In the genomic region with DNA sequence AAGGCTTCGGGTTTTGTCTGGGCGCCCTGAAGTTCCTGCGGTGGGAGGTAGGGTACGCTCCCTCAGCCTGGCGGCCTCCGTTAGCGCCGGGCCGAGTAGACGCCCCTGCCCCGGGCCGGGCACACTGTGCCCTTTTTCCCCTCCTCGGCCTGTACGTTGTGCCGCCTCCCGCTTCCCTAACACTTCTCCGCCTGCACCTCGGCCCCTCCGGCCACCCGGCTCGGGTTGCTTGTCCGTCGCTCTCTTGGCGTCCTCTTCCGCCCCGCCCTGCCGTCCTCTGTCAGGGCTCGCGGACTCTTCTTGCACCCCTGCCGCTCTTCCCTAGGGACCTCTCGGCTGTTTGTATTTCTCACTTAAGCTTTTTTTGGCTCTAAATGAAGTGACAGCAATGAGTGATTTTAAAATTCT, we compare ENCODE assay signal across 8 cellular contexts. TPM values are rescaled to one million over a fixed set of nuclear protein-coding genes. Genes with fewer than 3 reads are reported as not detected.
DNase-seq lines count a peak whose midpoint lies in the region; ATAC-seq and TF ChIP-seq lines count a peak whose summit lies in the region.

No MANE protein-coding gene starts in this region.

- DNase-seq in CD14-positive monocyte (ENCODE audit: low spot score), result peak; percentile 46
- peak; percentile 23 for DNase-seq in NCI-H2081 treated with DMSO at 0.1 percent for 48 hours (lab: John Stamatoyannopoulos, UW)
- no peak for DNase-seq in activated CD8-positive, alpha-beta T cell treated with anti-CD3 and anti-CD28 coated beads for 36 hours
- DNase-seq in heart right ventricle, result peak; percentile 32 to 51
- DNase-seq in retinal pigment epithelial cell (ENCODE audit: low read depth), result no peak
- no peak for DNase-seq in stimulated activated CD4-positive, alpha-beta T cell treated with anti-CD3 and anti-CD28 coated beads, Interleukin-4, amount 100 ng/mL, for 1 hour

- peak; percentile 33 for ATAC-seq in GM18505 (IDR thresholded peaks at IDR 0.05; ENCODE audit: unreplicated experiment)
- ATAC-seq in HG02870 (IDR thresholded peaks at IDR 0.05; ENCODE audit: unreplicated experiment), result peak; percentile 34
- ATAC-seq in activated CD8-positive, alpha-beta T cell treated with anti-CD3 and anti-CD28 coated beads for 36 hours, result peak; percentile 63
- peak; percentile 2 to 75 (median 48) for ATAC-seq in heart right ventricle

- TF ChIP-seq CTCF in CD14-positive monocyte (IDR thresholded peaks at IDR 0.05) (no peak), heart right ventricle (IDR thresholded peaks at IDR 0.05) (peak in 2 of 9 donors; percentile 4 to 11), retinal pigment epithelial cell (conservative IDR thresholded peaks at IDR 0.05; ENCODE audit: low read depth, low read length) (peak; percentile 22)
- TF ChIP-seq CTCF in activated CD8-positive, alpha-beta T cell treated with anti-CD3 and anti-CD28 coated beads for 36 hours (IDR thresholded peaks at IDR 0.05), result peak; percentile 23

- no peaks in the 10 kb centered on the region for H3K9me3 ChIP-seq in heart right ventricle

- H3K27ac Mint-ChIP-seq in CD14-positive monocyte, result peak overlapping the region; percentile 95 to 100 (median 99)
- peak overlapping the region; percentile 99 for H3K27ac Mint-ChIP-seq in activated CD8-positive, alpha-beta T cell treated with anti-CD3 and anti-CD28 coated beads for 36 hours

- peaks cover 0 to 2% (median 0%) of the 10 kb centered on the region in 3 donors for H3K27me3 Mint-ChIP-seq in CD14-positive monocyte (ENCODE audit: low read depth in 3 of 3)
- H3K27me3 Mint-ChIP-seq in activated CD8-positive, alpha-beta T cell treated with anti-CD3 and anti-CD28 coated beads for 36 hours, result peaks cover 5% of the 10 kb centered on the region

- peak overlapping the region; percentile 96 to 99 for H3K4me3 Mint-ChIP-seq in CD14-positive monocyte
- peak overlapping the region; percentile 83 for H3K4me3 Mint-ChIP-seq in activated CD8-positive, alpha-beta T cell treated with anti-CD3 and anti-CD28 coated beads for 36 hours

- intact Hi-C loops in CD14-positive monocyte (cut with micrococcal nuclease) (loop anchor here in 1 of 2 donors (10.0 kb wide), 1 partner anchor 100 kb away; the partner anchor contains the start of gene RAD51), heart right ventricle (cut with DNase I) (loop anchor here in 6 of 10 donors (5.0 to 10.0 kb wide), 3 partner anchors 80 to 300 kb away; partner anchors contain the start of gene VPS18 (in 5 of the 6))
- intact Hi-C loops in activated CD8-positive, alpha-beta T cell treated with anti-CD3 and anti-CD28 coated beads for 36 hours (cut with micrococcal nuclease), result no loop called here

- TF ChIP-seq POLR2A in GM18505 (IDR thresholded peaks at IDR 0.05; ENCODE audit: borderline replicate concordance, extremely low read depth, insufficient read depth, insufficient read length), result no peak

- POLR2A ChIA-PET in activated CD8-positive, alpha-beta T cell treated with anti-CD3 and anti-CD28 coated beads for 36 hours (lab: Charles Lee), result interaction anchor here (0.6 to 1.6 kb wide), 4 partner anchors 25 to 30 kb away, joined by 3 to 5 read pairs (median 4); partner anchors contain the start of genes CCDC32 and RPUSD2

- CTCF ChIA-PET in activated CD8-positive, alpha-beta T cell treated with anti-CD3 and anti-CD28 coated beads for 36 hours (lab: Charles Lee), result interaction anchor here (1.5 to 2.5 kb wide), 3 partner anchors 9 to 100 kb away, joined by 3 to 6 read pairs (median 6); partner anchors contain the start of genes RAD51 and RPUSD2

- H3K4me1 ChIP-seq in heart right ventricle, result peaks cover 0 to 32% (median 12%) of the 10 kb centered on the region in 9 donors

- H3K27me3 ChIP-seq in heart right ventricle, result no peaks in the 10 kb centered on the region

- no peaks in the 10 kb centered on the region for H3K36me3 ChIP-seq in heart right ventricle

- H3K4me1 Mint-ChIP-seq in CD14-positive monocyte, result peaks cover 25% of the 10 kb centered on the region
- peaks cover 26% of the 10 kb centered on the region for H3K4me1 Mint-ChIP-seq in activated CD8-positive, alpha-beta T cell treated with anti-CD3 and anti-CD28 coated beads for 36 hours (ENCODE audit: low read depth)

- WGBS in heart right ventricle, 2 donors, result 0 to 1% methylated on average over 31 of the region's 31 CpGs

- no peaks in the 10 kb centered on the region for H3K36me3 Mint-ChIP-seq in CD14-positive monocyte
- H3K36me3 Mint-ChIP-seq in activated CD8-positive, alpha-beta T cell treated with anti-CD3 and anti-CD28 coated beads for 36 hours (ENCODE audit: low read depth), result peaks cover 2% of the 10 kb centered on the region

- H3K4me3 ChIP-seq in heart right ventricle (peak overlapping the region; percentile 41 to 88 (median 62)), retinal pigment epithelial cell (ENCODE audit: low read length) (peak overlapping the region; percentile 77)

- H3K9me3 Mint-ChIP-seq in CD14-positive monocyte, result peaks cover 0 to 1% (median 0%) of the 10 kb centered on the region in 7 donors
- no peaks in the 10 kb centered on the region for H3K9me3 Mint-ChIP-seq in activated CD8-positive, alpha-beta T cell treated with anti-CD3 and anti-CD28 coated beads for 36 hours

- H3K27ac ChIP-seq in heart right ventricle, result peak overlapping the region in 8 of 10 donors; percentile 72 to 97 (median 90)

RNA-seq across cellular contexts. Expression of gene KNL1, which starts 0.4 kb away (rescaled TPM):
- under 1 TPM; 0.13 to 0.38 TPM for polyA plus RNA-seq in CD14-positive monocyte
- 10 to 100 TPM; 20.9 to 22.8 TPM for total RNA-seq in activated CD8-positive, alpha-beta T cell treated with anti-CD3 and anti-CD28 coated beads for 36 hours
- total RNA-seq in heart right ventricle, result 1 to 10 TPM in 4 of 10 donors, under 1 TPM in 6; 0.21 to 2.6 (median 0.73) TPM
- under 1 TPM; 0.10 to 0.22 TPM for polyA plus RNA-seq in heart right ventricle

RNA-seq across cellular contexts. Expression of gene RPUSD2, which starts 25.3 kb away (rescaled TPM):
- polyA plus RNA-seq in CD14-positive monocyte, result 1 to 10 TPM; 4.3 to 6.3 TPM
- 10 to 100 TPM; 17.2 to 19.0 TPM for total RNA-seq in activated CD8-positive, alpha-beta T cell treated with anti-CD3 and anti-CD28 coated beads for 36 hours
- total RNA-seq in heart right ventricle, result 10 to 100 TPM in 6 of 10 donors, 1 to 10 TPM in 4; 7.4 to 14.8 (median 10.7) TPM
- polyA plus RNA-seq in heart right ventricle, result 10 to 100 TPM in 1 of 2 donors, 1 to 10 TPM in 1; 9.6 to 11.0 TPM

RNA-seq across cellular contexts. Expression of gene CCDC32, which starts 29.6 kb away (rescaled TPM):
- polyA plus RNA-seq in CD14-positive monocyte, result 10 to 100 TPM; 30.8 to 37.3 TPM
- 10 to 100 TPM; 21.3 to 22.0 TPM for total RNA-seq in activated CD8-positive, alpha-beta T cell treated with anti-CD3 and anti-CD28 coated beads for 36 hours
- total RNA-seq in heart right ventricle, result 10 to 100 TPM; 16.0 to 30.1 (median 21.6) TPM
- 10 to 100 TPM; 25.0 to 37.5 TPM for polyA plus RNA-seq in heart right ventricle

Comparison
In these comparisons a context has a peak if more than half of its experiments do, and no peak if none do; other contexts are left out.
1. DNase-seq: peak in CD14-positive monocyte (single experiment), NCI-H2081 treated with DMSO at 0.1 percent for 48 hours (single experiment) and heart right ventricle (2 of 2); none in activated CD8-positive, alpha-beta T cell treated with anti-CD3 and anti-CD28 coated beads for 36 hours (single experiment), retinal pigment epithelial cell (single experiment) and stimulated activated CD4-positive, alpha-beta T cell treated with anti-CD3 and anti-CD28 coated beads, Interleukin-4, amount 100 ng/mL, for 1 hour (single experiment).
2. RNA of gene KNL1, which starts 0.4 kb away (total RNA-seq): 20.9 to 22.8 TPM in activated CD8-positive, alpha-beta T cell treated with anti-CD3 and anti-CD28 coated beads for 36 hours; 0.21 to 2.6 TPM in heart right ventricle; every median in the first group is over 4 times any median in the second.
3. Peak in every context shown above with its lines, with median percentiles within 50 percentile points of each other: ATAC-seq.